In genomic region chr1:38818706-38819439, GRCh38 we compare ENCODE assay signal across 9 cellular contexts. TPM values are rescaled to one million over a fixed set of nuclear protein-coding genes. Genes with fewer than 3 reads are reported as not detected.
DNase-seq lines count a peak whose midpoint lies in the region; ATAC-seq, FAIRE-seq and TF ChIP-seq lines count a peak whose summit lies in the region.
"Had no signal": no experiment of that assay in that cellular context is flagged by ENCODE, and none has a peak within 500 bp of the region (broad histone marks: within the 10 kb centered on the region; RNA-seq: fewer than 3 reads in every experiment).

No MANE protein-coding gene starts in this region.

- H3K9me3 Mint-ChIP-seq in astrocyte (ENCODE audit: unreplicated experiment), result peaks cover 9% of the 10 kb centered on the region
- H3K9me3 Mint-ChIP-seq: T-helper 2 cell treated with Interferon-gamma antibody and Interleukin-4, amounts not matched to agents 5 μg/mL and 100 μg/mL, for 36 hours had no signal

- peaks cover 61% of the 10 kb centered on the region for H3K27me3 Mint-ChIP-seq in astrocyte (ENCODE audit: low read depth, unreplicated experiment)

- H3K27ac Mint-ChIP-seq in astrocyte (ENCODE audit: unreplicated experiment), result no peak overlapping the region
- H3K27ac Mint-ChIP-seq: T-helper 2 cell treated with Interferon-gamma antibody and Interleukin-4, amounts not matched to agents 5 μg/mL and 100 μg/mL, for 36 hours had no signal

- H3K4me1 ChIP-seq in HAP-1, result no peaks in the 10 kb centered on the region; the same call in 1 of the 2 replicates
- peaks cover 6% of the 10 kb centered on the region for H3K4me1 ChIP-seq in astrocyte (ENCODE audit: insufficient read depth, low read length)
- peaks cover 13 to 40% (median 26%) of the 10 kb centered on the region in 6 donors for H3K4me1 ChIP-seq in spleen

- no peak for TF ChIP-seq CTCF in astrocyte (IDR thresholded peaks at IDR 0.05; ENCODE audit: insufficient read depth, low read depth, low read length)
- TF ChIP-seq CTCF in spleen (IDR thresholded peaks at IDR 0.05 in 8 of 11, conservative IDR thresholded peaks at IDR 0.05 in 3 of 11), result no peak

- H3K4me3 Mint-ChIP-seq in astrocyte (ENCODE audit: unreplicated experiment), result no peak overlapping the region

- FAIRE-seq in astrocyte (lab: Jason Lieb, UNC), result no peak

- no peak for TF ChIP-seq POLR2A in spleen (IDR thresholded peaks at IDR 0.05)

- peak overlapping the region; percentile 33 for H3K4me3 ChIP-seq in HAP-1
- H3K4me3 ChIP-seq in astrocyte (ENCODE audit: insufficient read depth, low read depth, low read length), result no peak overlapping the region
- peak overlapping the region in 5 of 8 donors; percentile 29 to 63 (median 31) for H3K4me3 ChIP-seq in spleen

- WGBS in spleen, 5 donors, result 13 to 18% (median 14%) methylated on average over 28 of the region's 28 CpGs

- H3K27me3 ChIP-seq in HAP-1 (ENCODE audit: low read depth), result peaks cover 32% of the 10 kb centered on the region
- H3K27me3 ChIP-seq in astrocyte (ENCODE audit: insufficient read depth, low read length), result peaks cover 66% of the 10 kb centered on the region
- H3K27me3 ChIP-seq in spleen (replicated peaks in 1 of 7), result peaks cover 4 to 95% (median 47%) of the 10 kb centered on the region in 7 donors

- H4K20me1 ChIP-seq in astrocyte (ENCODE audit: insufficient read depth, low read length), result no peaks in the 10 kb centered on the region

- ATAC-seq in left colon (peak; percentile 37), GM18858 (IDR thresholded peaks at IDR 0.05; ENCODE audit: unreplicated experiment) (no peak)

- H3K36me3 ChIP-seq in HAP-1 (replicated peaks), result no peaks in the 10 kb centered on the region
- H3K36me3 ChIP-seq in astrocyte (ENCODE audit: insufficient read depth, low read length), result no peaks in the 10 kb centered on the region
- H3K36me3 ChIP-seq in spleen, result no peaks in the 10 kb centered on the region

- H2AFZ ChIP-seq in astrocyte (ENCODE audit: low read depth, low read length), result peak overlapping the region; percentile 87

- peaks cover 4% of the 10 kb centered on the region for H3K36me3 Mint-ChIP-seq in astrocyte (ENCODE audit: low read depth, unreplicated experiment)

- H3K9me3 ChIP-seq in HAP-1 (no peaks in the 10 kb centered on the region), astrocyte (ENCODE audit: insufficient read depth, low read depth, low read length) (peaks cover 9% of the 10 kb centered on the region), spleen (peaks cover 0 to 8% (median 0%) of the 10 kb centered on the region in 8 donors)

- H3K9ac ChIP-seq in astrocyte (ENCODE audit: low read length), result peak overlapping the region; percentile 52

- intact Hi-C loops in left colon (cut with DNase I, micrococcal nuclease) (loop anchor here in 1 of 2 donors (10.0 kb wide), 1 partner anchor 214 kb away; no protein-coding TSS in a partner anchor), spleen (cut with DNase I; ENCODE audit: low total_unique reads) (loop anchor here (10.0 kb wide), 2 partner anchors 214 to 794 kb away; no protein-coding TSS in a partner anchor)

- H3K4me1 Mint-ChIP-seq in astrocyte (ENCODE audit: low read depth, unreplicated experiment), result no peaks in the 10 kb centered on the region

- H3K79me2 ChIP-seq in astrocyte (ENCODE audit: insufficient read depth, low read length), result no peaks in the 10 kb centered on the region

- peak in 1 of 2 experiments; percentile 21 for DNase-seq in HAP-1 (ENCODE audit: low spot score in 2 of 2)
- no peak for DNase-seq in astrocyte (ENCODE audit: low read depth)
- no peak for DNase-seq in left colon
- no peak for DNase-seq in spleen
- no peak for DNase-seq in activated effector memory CD4-positive, alpha-beta T cell treated with Interleukin-2 at 50 U/mL for 16 hours
- no peak for DNase-seq in stimulated activated CD4-positive, alpha-beta T cell treated with anti-CD3 and anti-CD28 coated beads, Interleukin-4, amount 100 ng/mL, for 4 hours
- DNase-seq: NCI-H774 had no signal

- in situ Hi-C loops in HAP-1 (cut with MboI; ENCODE audit: low sequenced_read_pairs), result loop anchor here (10.0 kb wide), 2 partner anchors 204 to 784 kb away; no protein-coding TSS in a partner anchor

- H3K27ac ChIP-seq in astrocyte (ENCODE audit: low read depth, low read length), result no peak overlapping the region
- H3K27ac ChIP-seq in spleen, result peak overlapping the region in 1 of 8 donors; percentile 21

- peak overlapping the region; percentile 85 for H3K4me2 ChIP-seq in astrocyte (ENCODE audit: low read length)

RNA-seq across cellular contexts. Expression of gene RRAGC, which starts 40.7 kb away (rescaled TPM):
- total RNA-seq in astrocyte (32.4 and 37.3 TPM in 2 replicates), left colon (10 to 100 TPM; 30.7 to 37.9 TPM), spleen (10 to 100 TPM; 17.3 to 28.1 (median 22.4) TPM)
- polyA plus RNA-seq in spleen, result 10 to 100 TPM in 2 of 3 donors, 1 to 10 TPM in 1; 9.4 to 18.2 (median 13.2) TPM

RNA-seq across cellular contexts. Expression of gene MYCBP, which starts 54.3 kb away (rescaled TPM):
- total RNA-seq in astrocyte (19.0 and 28.9 TPM in 2 replicates), left colon (10 to 100 TPM; 32.7 to 39.3 TPM), spleen (10 to 100 TPM in 5 of 7 donors, 1 to 10 TPM in 2; 8.1 to 20.9 (median 14.9) TPM)
- 10 to 100 TPM in 2 of 3 donors, 1 to 10 TPM in 1; 8.3 to 14.5 (median 11.0) TPM for polyA plus RNA-seq in spleen
